Comparison of ENCODE assay signal across 8 cellular contexts in genomic region chr1:25796807-25797458, GRCh38. TPM values are rescaled to one million over a fixed set of nuclear protein-coding genes. Genes with fewer than 3 reads are reported as not detected.
DNase-seq lines count a peak whose midpoint lies in the region; ATAC-seq, FAIRE-seq and TF ChIP-seq lines count a peak whose summit lies in the region.

No MANE protein-coding gene starts in this region.

- POLR2A ChIA-PET in WTC11 (lab: Charles Lee) = no interaction called here

- intact Hi-C loops in breast epithelium (cut with DNase I; ENCODE audit: low total_unique reads) (no loop called here), kidney (cut with DNase I) (loop anchor here (10.0 kb wide), 1 partner anchor 182 kb away; the partner anchor contains the start of gene MAN1C1)

- H3K4me3 ChIP-seq in breast epithelium = no peak overlapping the region
- no peak overlapping the region for H3K4me3 ChIP-seq in kidney (ENCODE audit: low read length in 2 of 2)

- DNase-seq in SIG-M5 treated with dmso at 0.1 percent for 504 hours (lab: John Stamatoyannopoulos, UW; ENCODE audit: unreplicated experiment) = peak; percentile 72
- DNase-seq in SIG-M5 (lab: John Stamatoyannopoulos, UW) = no peak
- DNase-seq in NCI-H2227 (lab: John Stamatoyannopoulos, UW; ENCODE audit: unreplicated experiment) = peak; percentile 93
- peak; percentile 95 for DNase-seq in WTC11 (ENCODE audit: low spot score)
- peak; percentile 81 to 88 for DNase-seq in breast epithelium (ENCODE audit: low spot score in 2 of 2)
- DNase-seq in kidney = peak; percentile 93
- peak; percentile 81 to 86 for DNase-seq in stimulated activated CD4-positive, alpha-beta T cell treated with anti-CD3 and anti-CD28 coated beads, Interleukin-1b, Interleukin-23, amount 100 ng/mL, for 4 hours (ENCODE audit: low read depth in 2 of 2)

- CTCF ChIA-PET in WTC11 (lab: Charles Lee) = interaction anchor here (0.6 to 6.2 kb wide), 20 partner anchors 8 to 225 kb away, joined by 3 to 80 read pairs (median 9); partner anchors contain the start of gene MAN1C1

- no peak for TF ChIP-seq POLR2A in breast epithelium (IDR thresholded peaks at IDR 0.05)

- H3K9me3 ChIP-seq in breast epithelium (no peaks in the 10 kb centered on the region), kidney (ENCODE audit: control insufficient read depth in 1 of 2, low read length in 2 of 2) (no peaks in the 10 kb centered on the region)

- H3K36me3 ChIP-seq in breast epithelium (no peaks in the 10 kb centered on the region), kidney (ENCODE audit: control insufficient read depth in 1 of 2, insufficient read depth in 2 of 2, low read length in 2 of 2) (no peaks in the 10 kb centered on the region)

- no peaks in the 10 kb centered on the region for H3K9me3 Mint-ChIP-seq in WTC11

- H3K9ac ChIP-seq in kidney (ENCODE audit: low read length in 2 of 2) = peak overlapping the region in 1 of 2 donors; percentile 65

- peaks cover 3 to 13% of the 10 kb centered on the region in 2 donors for H3K4me1 ChIP-seq in breast epithelium
- peaks cover 10 to 28% of the 10 kb centered on the region in 2 donors for H3K4me1 ChIP-seq in kidney (ENCODE audit: control insufficient read depth in 1 of 2, insufficient read depth in 1 of 2, low read depth in 1 of 2, low read length in 2 of 2)

- H3K27ac ChIP-seq in breast epithelium (peak overlapping the region; percentile 65 to 83), kidney (ENCODE audit: low read depth in 2 of 2, low read length in 2 of 2) (peak overlapping the region in 1 of 2 donors; percentile 48)

- H3K4me3 Mint-ChIP-seq in WTC11 = no peak overlapping the region; the same call in 1 of the 2 replicates

- H3K27me3 ChIP-seq in breast epithelium = no peaks in the 10 kb centered on the region

- H3K27me3 Mint-ChIP-seq in WTC11 (ENCODE audit: low read depth) = peaks cover 4% of the 10 kb centered on the region

- no peak for FAIRE-seq in kidney (lab: Jason Lieb, UNC)

- H3K36me3 Mint-ChIP-seq in WTC11 = no peaks in the 10 kb centered on the region

- ATAC-seq in WTC11 (peak; percentile 27), GM21576 (IDR thresholded peaks at IDR 0.05; ENCODE audit: unreplicated experiment) (no peak)

- peak overlapping the region; percentile 29; the same call in 1 of the 2 replicates for H3K27ac Mint-ChIP-seq in WTC11

- peaks cover 30% of the 10 kb centered on the region for H3K4me1 Mint-ChIP-seq in WTC11

- TF ChIP-seq CTCF in WTC11 (IDR thresholded peaks at IDR 0.05) = peak; percentile 77
- TF ChIP-seq CTCF in breast epithelium (IDR thresholded peaks at IDR 0.05) = peak; percentile 67 to 90 (median 88)
- peak; percentile 93 for TF ChIP-seq CTCF in kidney (IDR thresholded peaks at IDR 0.05; ENCODE audit: borderline replicate concordance, extremely low read depth, insufficient read depth)

TF ChIP-seq in WTC11, 78 proteins besides CTCF, POLR2A, EP300 and RAD21:
- TF ChIP-seq ZNF121 (CRISPR knock-in tag; IDR thresholded peaks at IDR 0.05) = no peak
- no peak for TF ChIP-seq ZNF138 (CRISPR knock-in tag; conservative IDR thresholded peaks at IDR 0.05)

RNA-seq across cellular contexts. Expression of gene SELENON, which starts 3.1 kb away (rescaled TPM):
- 80.2 to 99.6 TPM (median 96.0 TPM) in 3 replicates for total RNA-seq in WTC11 (2021)
- 10 to 100 TPM; 16.6 to 39.0 (median 22.1) TPM for total RNA-seq in breast epithelium
- total RNA-seq in kidney = 116 TPM
- polyA plus RNA-seq in kidney (ENCODE audit: insufficient read depth, low read depth, low replicate concordance) = 69.3 TPM

RNA-seq across cellular contexts. Expression of gene MTFR1L, which starts 22.8 kb away (rescaled TPM):
- 28.9 to 32.2 TPM (median 30.5 TPM) in 3 replicates for total RNA-seq in WTC11 (2021)
- total RNA-seq in breast epithelium = 10 to 100 TPM; 71.6 to 79.2 (median 75.4) TPM
- total RNA-seq in kidney = 66.6 TPM
- polyA plus RNA-seq in kidney (ENCODE audit: insufficient read depth, low read depth, low replicate concordance) = 108 TPM
